ENCODE assay signal across 16 cellular contexts in the genomic region with DNA sequence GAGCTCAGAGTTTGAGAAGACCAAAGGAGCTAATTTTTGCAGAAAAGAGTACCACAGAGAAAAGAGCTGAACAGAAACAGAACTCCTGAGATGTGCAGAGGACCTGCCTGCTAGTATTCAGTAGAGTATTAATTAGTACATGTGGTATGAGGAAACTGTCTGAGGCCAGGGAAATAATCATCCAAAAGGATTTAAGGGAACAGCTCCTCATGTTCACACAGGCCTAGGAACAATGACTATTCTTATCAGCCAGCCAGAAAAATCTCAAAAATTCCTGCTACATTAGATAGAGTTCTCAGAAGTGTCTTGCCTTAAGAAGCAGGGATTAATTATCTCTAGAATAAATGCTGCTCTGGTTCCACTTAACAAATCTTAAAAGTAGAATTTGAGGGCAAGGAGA. TPM values are rescaled to one million over a fixed set of nuclear protein-coding genes. Genes with fewer than 3 reads are reported as not detected.
DNase-seq lines count a peak whose midpoint lies in the region; ATAC-seq and TF ChIP-seq lines count a peak whose summit lies in the region.
"Had no signal": no experiment of that assay in that cellular context is flagged by ENCODE, and none has a peak within 500 bp of the region (broad histone marks: within the 10 kb centered on the region; RNA-seq: fewer than 3 reads in every experiment).

No MANE protein-coding gene starts in this region.

- peaks cover 32% of the 10 kb centered on the region for H3K36me3 Mint-ChIP-seq in progenitor cell of endocrine pancreas (ENCODE audit: insufficient read depth)

- H3K79me2 ChIP-seq in osteoblast (ENCODE audit: insufficient read depth, low read length) = no peaks in the 10 kb centered on the region

- peak overlapping the region in 6 of 10 donors; percentile 16 to 65 (median 32) for H3K27ac ChIP-seq in heart right ventricle
- H3K27ac ChIP-seq in A673 (ENCODE audit: low read depth, low read length, poor library complexity, severe bottlenecking) = no peak overlapping the region
- H3K27ac ChIP-seq in osteoblast (ENCODE audit: low read depth, low read length) = no peak overlapping the region
- H3K27ac ChIP-seq: PC-9 had no signal

- H2AFZ ChIP-seq in osteoblast (ENCODE audit: low read length) = no peak overlapping the region
- H2AFZ ChIP-seq: PC-9 had no signal

- H3K9me3 ChIP-seq in heart right ventricle (no peaks in the 10 kb centered on the region), A673 (ENCODE audit: low read depth, low read length, poor library complexity, severe bottlenecking) (no peaks in the 10 kb centered on the region), osteoblast (ENCODE audit: low read depth, low read length) (no peaks in the 10 kb centered on the region)

- CTCF ChIA-PET in A673 (lab: Charles Lee) = no interaction called here

- H3K36me3 ChIP-seq in heart right ventricle (no peaks in the 10 kb centered on the region), A673 (ENCODE audit: insufficient read depth, low read length, poor library complexity, severe bottlenecking) (no peaks in the 10 kb centered on the region), osteoblast (ENCODE audit: insufficient read depth, low read length) (no peaks in the 10 kb centered on the region)

- no peaks in the 10 kb centered on the region for H4K20me1 ChIP-seq in osteoblast (ENCODE audit: insufficient read depth, low read length)

- peaks cover 0 to 74% (median 9%) of the 10 kb centered on the region in 9 donors for H3K4me1 ChIP-seq in heart right ventricle
- no peaks in the 10 kb centered on the region for H3K4me1 ChIP-seq in A673 (ENCODE audit: insufficient read depth, low read length, poor library complexity, severe bottlenecking)
- H3K4me1 ChIP-seq in osteoblast (ENCODE audit: insufficient read depth, low read length) = no peaks in the 10 kb centered on the region

- intact Hi-C loops in heart right ventricle (cut with DNase I) (no loop called here), cardiac septum (cut with DNase I) (no loop called here), A673 (cut with micrococcal nuclease; ENCODE audit: unreplicated experiment) (no loop called here)

- no peaks in the 10 kb centered on the region for H3K27me3 Mint-ChIP-seq in progenitor cell of endocrine pancreas

- POLR2A ChIA-PET in A673 (lab: Charles Lee; ENCODE audit: low non-redundant PET) = no interaction called here

- DNase-seq in heart right ventricle (no peak), cardiac septum (ENCODE audit: low spot score) (no peak), amniotic epithelial cell (ENCODE audit: low read depth) (peak; percentile 70), fibroblast of pulmonary artery (ENCODE audit: low read depth) (peak; percentile 23), progenitor cell of endocrine pancreas (ENCODE audit: low spot score, unreplicated experiment) (no peak), A673 (ENCODE audit: low spot score) (no peak), osteoblast (ENCODE audit: insufficient read length, low spot score, missing footprints) (no peak)
- DNase-seq: C1 segment of cervical spinal cord, KG1, NCI-H1436, NCI-H2029, NCI-H2171, NCI-H748 treated with DMSO at 0.1 percent for 48 hours, PC-9 had no signal

- H3K4me3 ChIP-seq in heart right ventricle = no peak overlapping the region
- H3K4me3 ChIP-seq in fibroblast of pulmonary artery (replicated peaks; ENCODE audit: low read depth, low read length) = no peak overlapping the region
- H3K4me3 ChIP-seq in A673 (ENCODE audit: low read depth, low read length, poor library complexity, severe bottlenecking) = no peak overlapping the region
- no peak overlapping the region for H3K4me3 ChIP-seq in osteoblast (ENCODE audit: insufficient read depth, low read length)
- H3K4me3 ChIP-seq: PC-9 had no signal

- H3K4me3 Mint-ChIP-seq in progenitor cell of endocrine pancreas (ENCODE audit: low read depth) = no peak overlapping the region

- BruUV-seq in A673 (replicated peaks; lab: Mats Ljungman, UMichigan) = no TSS peak

- peak in 2 of 8 donors; percentile 27 to 62 for ATAC-seq in heart right ventricle
- no peak for ATAC-seq in HG02840 (IDR thresholded peaks at IDR 0.05; ENCODE audit: low FRiP score, unreplicated experiment)
- ATAC-seq: HepG2 had no signal

- H3K4me2 ChIP-seq in osteoblast (ENCODE audit: insufficient read depth, low read length) = no peak overlapping the region
- H3K4me2 ChIP-seq: PC-9 had no signal

- peaks cover 3% of the 10 kb centered on the region for H3K9me3 Mint-ChIP-seq in progenitor cell of endocrine pancreas (ENCODE audit: low read depth)

- TF ChIP-seq CTCF in heart right ventricle (IDR thresholded peaks at IDR 0.05) = no peak
- no peak for TF ChIP-seq CTCF in fibroblast of pulmonary artery (IDR thresholded peaks at IDR 0.05; ENCODE audit: low read length, missing control alignments)
- TF ChIP-seq CTCF in progenitor cell of endocrine pancreas (IDR thresholded peaks at IDR 0.05; ENCODE audit: unreplicated experiment) = no peak
- no peak for TF ChIP-seq CTCF in A673 (conservative IDR thresholded peaks at IDR 0.05; ENCODE audit: low read depth, low read length)
- TF ChIP-seq CTCF in osteoblast (IDR thresholded peaks at IDR 0.05; ENCODE audit: extremely low read depth, low read depth, low read length) = no peak

- H3K27me3 ChIP-seq in heart right ventricle (no peaks in the 10 kb centered on the region), A673 (replicated peaks; ENCODE audit: insufficient read depth, low read depth, low read length, poor library complexity) (no peaks in the 10 kb centered on the region), osteoblast (ENCODE audit: insufficient read depth, low read length) (no peaks in the 10 kb centered on the region)

- peak overlapping the region; percentile 91 for H3K27ac Mint-ChIP-seq in progenitor cell of endocrine pancreas

- H3K4me1 Mint-ChIP-seq in progenitor cell of endocrine pancreas (ENCODE audit: low read depth) = peaks cover 23% of the 10 kb centered on the region

RNA-seq across cellular contexts. Expression of a gene that starts 36.4 kb away (rescaled TPM):
- total RNA-seq in heart right ventricle (100 to 1,000 TPM; 280 to 639 (median 425) TPM), cardiac septum (463 TPM), progenitor cell of endocrine pancreas (102 and 103 TPM in 2 replicates), A673 (2021) (3.8 and 5.3 TPM in 2 replicates), osteoblast (under 0.01 and 0.29 TPM in 2 replicates)
- 100 to 1,000 TPM in 1 of 2 donors, 10 to 100 TPM in 1; 92.3 to 137 TPM for polyA plus RNA-seq in heart right ventricle

Comparison
In these comparisons a context has a peak if more than half of its experiments do, and no peak if none do; other contexts are left out.
1. DNase-seq: peak in amniotic epithelial cell (single experiment) and fibroblast of pulmonary artery (single experiment); none in heart right ventricle (0 of 2), cardiac septum (single experiment), progenitor cell of endocrine pancreas (single experiment), A673 (single experiment) and osteoblast (single experiment).
2. H3K27ac ChIP-seq: peak in heart right ventricle (6 of 10); none in A673 (single experiment) and osteoblast (single experiment).
3. RNA of a gene that starts 36.4 kb away (total RNA-seq): 463 TPM in cardiac septum (single experiment), 280 to 639 TPM in heart right ventricle and 102 to 103 TPM in progenitor cell of endocrine pancreas; 3.8 to 5.3 TPM in A673 and under 0.01 to 0.29 TPM in osteoblast; every median in the first group is over 10 times any median in the second.